9 cellular contexts compared by ENCODE assay signal in the genomic region with DNA sequence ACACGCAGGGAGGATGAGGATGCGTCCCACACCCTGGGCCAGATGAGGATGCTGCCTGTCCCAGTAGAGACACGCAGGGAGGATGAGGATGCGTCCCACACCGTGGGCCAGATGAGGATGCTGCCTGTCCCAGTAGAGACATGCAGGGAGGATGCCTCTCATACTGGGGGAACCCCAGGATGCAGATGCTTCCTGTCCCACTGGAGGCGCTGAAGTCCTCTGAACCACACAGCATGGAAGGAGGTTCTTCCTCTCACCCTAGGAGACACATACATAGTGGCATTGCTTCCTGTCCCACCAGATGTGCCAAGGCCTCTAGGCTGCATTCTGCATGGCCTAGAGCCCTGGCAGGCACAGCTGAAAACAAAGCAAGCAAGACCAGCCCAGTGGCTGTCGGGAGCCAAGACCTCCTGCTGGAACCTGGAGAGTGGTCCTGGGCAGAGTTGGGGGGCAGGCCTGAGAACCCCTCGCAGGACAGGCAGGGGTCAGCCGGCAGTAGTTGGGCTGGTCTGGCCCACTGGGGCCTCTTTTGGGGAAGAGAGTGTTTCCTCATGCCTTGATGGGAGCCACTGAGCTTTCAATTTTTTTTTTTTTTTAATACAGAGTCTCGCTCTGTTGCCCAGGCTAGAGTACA. TPM values are rescaled to one million over a fixed set of nuclear protein-coding genes. Genes with fewer than 3 reads are reported as not detected.
DNase-seq lines count a peak whose midpoint lies in the region; ATAC-seq, FAIRE-seq and TF ChIP-seq lines count a peak whose summit lies in the region.
"Had no signal": no experiment of that assay in that cellular context is flagged by ENCODE, and none has a peak within 500 bp of the region (broad histone marks: within the 10 kb centered on the region; RNA-seq: fewer than 3 reads in every experiment).

No MANE protein-coding gene starts in this region.

- peak overlapping the region; percentile 96 for H3K27ac ChIP-seq in BLaER1
- no peak overlapping the region for H3K27ac ChIP-seq in left ventricle myocardium inferior (replicated peaks)
- H3K27ac ChIP-seq: thoracic aorta had no signal

- peak; percentile 60 for ATAC-seq in GM18511 (IDR thresholded peaks at IDR 0.05; ENCODE audit: unreplicated experiment)
- peak; percentile 89 for ATAC-seq in activated CD8-positive, alpha-beta T cell treated with anti-CD3 and anti-CD28 coated beads, Interleukin-2, amount 10 ng/mL, durations not matched to agents 7 days and 5 days
- no peak for ATAC-seq in GM21786 (IDR thresholded peaks at IDR 0.05; ENCODE audit: unreplicated experiment)
- ATAC-seq in HG03521 (IDR thresholded peaks at IDR 0.05; ENCODE audit: unreplicated experiment) = no peak

- no peaks in the 10 kb centered on the region for H3K9me3 Mint-ChIP-seq in activated CD8-positive, alpha-beta T cell treated with anti-CD3 and anti-CD28 coated beads, Interleukin-2, amount 10 ng/mL, durations not matched to agents 7 days and 5 days (ENCODE audit: insufficient read depth)

- peak overlapping the region; percentile 77 for H3K4me2 ChIP-seq in BLaER1

- H3K4me3 ChIP-seq in BLaER1 (no peak overlapping the region), left ventricle myocardium inferior (no peak overlapping the region)
- no peak overlapping the region for H3K4me3 ChIP-seq in Jurkat, Clone E6-1 (ENCODE audit: low read length)
- H3K4me3 ChIP-seq: thoracic aorta had no signal

- H3K27me3 ChIP-seq in BLaER1 = no peaks in the 10 kb centered on the region
- no peaks in the 10 kb centered on the region for H3K27me3 ChIP-seq in left ventricle myocardium inferior (ENCODE audit: low read depth)

- POLR2A ChIA-PET in activated CD8-positive, alpha-beta T cell treated with anti-CD3 and anti-CD28 coated beads, Interleukin-2, amount 10 ng/mL, durations not matched to agents 7 days and 5 days (lab: Charles Lee) = no interaction called here

- peaks cover 89% of the 10 kb centered on the region for H3K4me1 ChIP-seq in BLaER1
- H3K4me1 ChIP-seq in left ventricle myocardium inferior = peaks cover 38% of the 10 kb centered on the region

- TF ChIP-seq CTCF in left ventricle myocardium inferior (IDR thresholded peaks at IDR 0.05; ENCODE audit: borderline replicate concordance) = peak; percentile 30

- peaks cover 20% of the 10 kb centered on the region for H3K4me1 Mint-ChIP-seq in activated CD8-positive, alpha-beta T cell treated with anti-CD3 and anti-CD28 coated beads, Interleukin-2, amount 10 ng/mL, durations not matched to agents 7 days and 5 days (ENCODE audit: low read depth)

- no peaks in the 10 kb centered on the region for H3K36me3 ChIP-seq in BLaER1
- H3K36me3 ChIP-seq in left ventricle myocardium inferior = no peaks in the 10 kb centered on the region
- H3K36me3 ChIP-seq: thoracic aorta had no signal

- H3K9ac ChIP-seq in BLaER1 = peak overlapping the region; percentile 81

- no peaks in the 10 kb centered on the region for H4K20me1 ChIP-seq in BLaER1

- no peaks in the 10 kb centered on the region for H3K36me3 Mint-ChIP-seq in activated CD8-positive, alpha-beta T cell treated with anti-CD3 and anti-CD28 coated beads, Interleukin-2, amount 10 ng/mL, durations not matched to agents 7 days and 5 days (ENCODE audit: low read depth)

- no peaks in the 10 kb centered on the region for H3K9me3 ChIP-seq in BLaER1
- H3K9me3 ChIP-seq in left ventricle myocardium inferior (replicated peaks) = no peaks in the 10 kb centered on the region
- H3K9me3 ChIP-seq: thoracic aorta had no signal

- H3K27ac Mint-ChIP-seq in activated CD8-positive, alpha-beta T cell treated with anti-CD3 and anti-CD28 coated beads, Interleukin-2, amount 10 ng/mL, durations not matched to agents 7 days and 5 days = no peak overlapping the region

- no peak overlapping the region for H3K4me3 Mint-ChIP-seq in activated CD8-positive, alpha-beta T cell treated with anti-CD3 and anti-CD28 coated beads, Interleukin-2, amount 10 ng/mL, durations not matched to agents 7 days and 5 days

- peaks cover 3% of the 10 kb centered on the region for H3K27me3 Mint-ChIP-seq in activated CD8-positive, alpha-beta T cell treated with anti-CD3 and anti-CD28 coated beads, Interleukin-2, amount 10 ng/mL, durations not matched to agents 7 days and 5 days (ENCODE audit: low read depth)

- no peak for FAIRE-seq in urothelium cell line (lab: Jason Lieb, UNC)

- intact Hi-C loops in left ventricle myocardium inferior (cut with micrococcal nuclease) = no loop called here

- CTCF ChIA-PET in activated CD8-positive, alpha-beta T cell treated with anti-CD3 and anti-CD28 coated beads, Interleukin-2, amount 10 ng/mL, durations not matched to agents 7 days and 5 days (lab: Charles Lee) = interaction anchor here (3.6 kb wide), 1 partner anchor 60 kb away, joined by 14 read pairs; no protein-coding TSS in a partner anchor

- peak; percentile 68 for DNase-seq in Jurkat, Clone E6-1 (ENCODE audit: low read depth, low spot score)
- DNase-seq in activated CD8-positive, alpha-beta T cell treated with anti-CD3 and anti-CD28 coated beads, Interleukin-2, amount 10 ng/mL, durations not matched to agents 7 days and 5 days = peak; percentile 68
- no peak for DNase-seq in left ventricle myocardium inferior
- peak; percentile 48 for DNase-seq in urothelium cell line (ENCODE audit: low spot score)

RNA-seq across cellular contexts. Expression of gene HPN, which starts 4.3 kb away (rescaled TPM):
- not detected for polyA plus RNA-seq in Jurkat, Clone E6-1 (2012; ENCODE audit: insufficient read depth, insufficient read length)
- not detected for total RNA-seq in activated CD8-positive, alpha-beta T cell treated with anti-CD3 and anti-CD28 coated beads, Interleukin-2, amount 10 ng/mL, durations not matched to agents 7 days and 5 days
- total RNA-seq in left ventricle myocardium inferior = 3.4 TPM

RNA-seq across cellular contexts. Expression of gene SCN1B, which starts 15.5 kb away (rescaled TPM):
- polyA plus RNA-seq in Jurkat, Clone E6-1 (2012; ENCODE audit: insufficient read depth, insufficient read length) = not detected
- total RNA-seq in activated CD8-positive, alpha-beta T cell treated with anti-CD3 and anti-CD28 coated beads, Interleukin-2, amount 10 ng/mL, durations not matched to agents 7 days and 5 days = under 1 TPM; 0.37 to 0.57 TPM
- 52.8 TPM for total RNA-seq in left ventricle myocardium inferior

RNA-seq across cellular contexts. Expression of gene GRAMD1A, which starts 45.7 kb away (rescaled TPM):
- 74.5 TPM for polyA plus RNA-seq in Jurkat, Clone E6-1 (2012; ENCODE audit: insufficient read depth, insufficient read length)
- total RNA-seq in activated CD8-positive, alpha-beta T cell treated with anti-CD3 and anti-CD28 coated beads, Interleukin-2, amount 10 ng/mL, durations not matched to agents 7 days and 5 days = 10 to 100 TPM; 76.2 to 81.8 TPM
- total RNA-seq in left ventricle myocardium inferior = 26.2 TPM

Comparison
In these comparisons a context has a peak if more than half of its experiments do, and no peak if none do; other contexts are left out.
1. ATAC-seq: peak in GM18511 (single experiment) and activated CD8-positive, alpha-beta T cell treated with anti-CD3 and anti-CD28 coated beads, Interleukin-2, amount 10 ng/mL, durations not matched to agents 7 days and 5 days (single experiment); none in GM21786 (single experiment) and HG03521 (single experiment).
2. RNA of gene SCN1B, which starts 15.5 kb away (total RNA-seq): 52.8 TPM in left ventricle myocardium inferior (single experiment); 0.37 to 0.57 TPM in activated CD8-positive, alpha-beta T cell treated with anti-CD3 and anti-CD28 coated beads, Interleukin-2, amount 10 ng/mL, durations not matched to agents 7 days and 5 days; every median in the first group is over 10 times any median in the second.